10 cellular contexts compared by ENCODE assay signal in the genomic region with DNA sequence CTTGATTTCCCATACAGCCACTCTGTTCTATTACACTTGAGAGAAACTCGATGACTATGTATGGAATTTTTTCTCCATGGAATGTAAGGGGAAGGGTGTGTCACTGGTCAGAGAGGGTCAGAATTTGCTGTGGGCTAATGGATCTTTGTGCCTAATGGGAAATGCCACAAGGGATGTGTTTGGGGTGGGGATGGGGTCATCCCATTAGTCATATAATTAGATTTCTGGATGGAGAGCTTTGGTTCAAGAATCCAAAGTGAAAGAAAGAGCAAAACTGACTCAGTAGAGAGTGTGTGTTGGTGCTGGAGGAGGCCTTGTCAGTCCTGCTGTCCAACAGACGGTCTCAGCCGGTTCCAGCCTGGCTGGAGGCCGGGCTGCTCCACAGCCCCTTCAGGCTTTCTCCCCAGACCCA.
A peak's percentile ranks its signal among the peaks of the same experiment; 100 is the strongest.
DNase-seq lines count a peak whose midpoint lies in the region; ATAC-seq and TF ChIP-seq lines count a peak whose summit lies in the region.
"Had no signal": no experiment of that assay in that cellular context is flagged by ENCODE, and none has a peak within 500 bp of the region (broad histone marks: within the 10 kb centered on the region; RNA-seq: fewer than 3 reads in every experiment).

No MANE protein-coding gene starts in this region.

- H3K4me3 ChIP-seq in AG09309 (ENCODE audit: control insufficient read depth, low read depth, low read length) (no peak overlapping the region), HAP-1 (no peak overlapping the region)

- in situ Hi-C loops in HAP-1 (cut with MboI; ENCODE audit: low sequenced_read_pairs), result no loop called here

- TF ChIP-seq CTCF in AG09309 (IDR thresholded peaks at IDR 0.05; ENCODE audit: control insufficient read depth, insufficient read depth, low read depth, low read length, missing control alignments), result no peak

- no peak for ATAC-seq in HG02642 (IDR thresholded peaks at IDR 0.05; ENCODE audit: poor library complexity, unreplicated experiment)

- no peaks in the 10 kb centered on the region for H3K9me3 ChIP-seq in HAP-1
- H3K9me3 ChIP-seq: neutrophil had no signal

- no peaks in the 10 kb centered on the region for H3K27me3 ChIP-seq in HAP-1 (ENCODE audit: low read depth)
- H3K27me3 ChIP-seq: neutrophil had no signal

- H3K4me1 ChIP-seq in HAP-1, result no peaks in the 10 kb centered on the region

- no peaks in the 10 kb centered on the region for H3K36me3 ChIP-seq in HAP-1 (replicated peaks)
- H3K36me3 ChIP-seq: neutrophil had no signal

- DNase-seq in AG09309 (ENCODE audit: low read depth) (peak; percentile 94), LHCN-M2 (ENCODE audit: low read depth) (peak; percentile 89), dermis microvascular lymphatic vessel endothelial cell (ENCODE audit: low read depth in 2 of 2) (peak; percentile 51 to 52), non-pigmented ciliary epithelial cell (ENCODE audit: low read depth) (peak; percentile 61), NCI-H146 treated with DMSO at 0.1 percent for 48 hours (lab: John Stamatoyannopoulos, UW; ENCODE audit: unreplicated experiment) (no peak), SKM-1 treated with dmso at 0.1 percent for 144 hours (lab: John Stamatoyannopoulos, UW; ENCODE audit: unreplicated experiment) (no peak), HAP-1 (ENCODE audit: low spot score in 2 of 2) (no peak)
- DNase-seq: cortex of kidney had no signal

Comparison
In these comparisons a context has a peak if more than half of its experiments do, and no peak if none do; other contexts are left out.
1. DNase-seq: peak in AG09309 (single experiment), LHCN-M2 (single experiment), dermis microvascular lymphatic vessel endothelial cell (2 of 2) and non-pigmented ciliary epithelial cell (single experiment); none in NCI-H146 treated with DMSO at 0.1 percent for 48 hours (single experiment), SKM-1 treated with dmso at 0.1 percent for 144 hours (single experiment) and HAP-1 (0 of 2).